ENCODE assay signal across 1 cellular context in genomic region chr11:635945-636510, GRCh38.
TF ChIP-seq lines count a peak whose summit lies in the region.

No MANE protein-coding gene starts in this region.

TF ChIP-seq in IMR-90, 13 proteins besides CTCF, POLR2A, EP300 and RAD21 (continued from another document):
- no peak for TF ChIP-seq ELK1 (IDR thresholded peaks at IDR 0.05; ENCODE audit: borderline replicate concordance, low read depth, low read length)
- TF ChIP-seq RCOR1 (IDR thresholded peaks at IDR 0.05; ENCODE audit: insufficient replicate concordance, low read length), result no peak
- no peak for TF ChIP-seq BHLHE40 (IDR thresholded peaks at IDR 0.05; ENCODE audit: low read depth, low read length)
- no peak for TF ChIP-seq MAFK (IDR thresholded peaks at IDR 0.05; ENCODE audit: low read depth, low read length)
- no peak for TF ChIP-seq MXI1 (IDR thresholded peaks at IDR 0.05; ENCODE audit: borderline replicate concordance, low read depth, low read length)
- TF ChIP-seq FOS (IDR thresholded peaks at IDR 0.05; ENCODE audit: low read depth, low read length), result no peak
- no peak for TF ChIP-seq NFE2L2 (IDR thresholded peaks at IDR 0.05; ENCODE audit: low read depth, low read length)
- TF ChIP-seq RFX5 (IDR thresholded peaks at IDR 0.05; ENCODE audit: low read depth, low read length), result no peak
- TF ChIP-seq CHD1 (IDR thresholded peaks at IDR 0.05; ENCODE audit: low read depth, low read length), result no peak
- no peak for TF ChIP-seq USF2 (IDR thresholded peaks at IDR 0.05; ENCODE audit: low read depth, low read length)
- no peak for TF ChIP-seq MAZ (IDR thresholded peaks at IDR 0.05; ENCODE audit: borderline replicate concordance, low read depth, low read length)
- TF ChIP-seq CEBPB (IDR thresholded peaks at IDR 0.05; ENCODE audit: low read depth, low read length), result no peak
